In genomic region chr5:180071418-180072255, GRCh38 we compare ENCODE assay signal across 8 cellular contexts. TPM values are rescaled to one million over a fixed set of nuclear protein-coding genes. Genes with fewer than 3 reads are reported as not detected.
DNase-seq lines count a peak whose midpoint lies in the region; ATAC-seq, FAIRE-seq and TF ChIP-seq lines count a peak whose summit lies in the region.

RNF130 (minus strand) TSS chr5:180071759; CDS start chr5:180071702, 57 bp downstream.

- peak within 1 kb of the TSS; percentile 73 for H3K4me2 ChIP-seq in SK-N-SH

- ATAC-seq in GM18867 (IDR thresholded peaks at IDR 0.05; ENCODE audit: unreplicated experiment), result peak; percentile 61

- H2AFZ ChIP-seq in SK-N-SH (ENCODE audit: low read depth), result peak within 1 kb of the TSS; percentile 82
- H2AFZ ChIP-seq in neuron (ENCODE audit: low read depth, low read length), result peak within 1 kb of the TSS; percentile 46

- CTCF ChIA-PET in SK-N-SH (lab: Yijun Ruan, JAX), result interaction anchor here (2.6 kb wide), 1 partner anchor 20 kb away, joined by 11 read pairs; no protein-coding TSS in a partner anchor

- no peaks in the 10 kb centered on the region for H3K36me3 ChIP-seq in KOPT-K1 (ENCODE audit: insufficient read depth, low read length)
- H3K36me3 ChIP-seq in SK-N-SH (replicated peaks in 1 of 2; ENCODE audit: control insufficient read depth in 1 of 2, insufficient read depth in 2 of 2, low read length in 1 of 2), result no peaks in the 10 kb centered on the region
- no peaks in the 10 kb centered on the region for H3K36me3 ChIP-seq in neuron (ENCODE audit: insufficient read depth, low read length)
- no peaks in the 10 kb centered on the region for H3K36me3 ChIP-seq in stomach

- intact Hi-C loops in stomach (cut with DNase I; ENCODE audit: low total_unique reads), result no loop called here

- no peaks in the 10 kb centered on the region for H3K9me2 ChIP-seq in SK-N-SH

- TF ChIP-seq RAD21 in SK-N-SH (IDR thresholded peaks at IDR 0.05; ENCODE audit: low read length), result no peak

- H3K9me3 ChIP-seq in KOPT-K1 (ENCODE audit: insufficient read depth, low read length, poor library complexity, severe bottlenecking) (peaks cover 3% of the 10 kb centered on the region), SK-N-SH (no peaks in the 10 kb centered on the region), neuron (ENCODE audit: low read length) (no peaks in the 10 kb centered on the region), stomach (no peaks in the 10 kb centered on the region)

- no peak for TF ChIP-seq EP300 in SK-N-SH (IDR thresholded peaks at IDR 0.05; ENCODE audit: borderline replicate concordance in 1 of 2, low read depth in 1 of 2, low read length in 1 of 2)
- no peak for TF ChIP-seq EP300 in stomach (IDR thresholded peaks at IDR 0.05)

- no peaks in the 10 kb centered on the region for H3K27me3 ChIP-seq in SK-N-SH (ENCODE audit: insufficient read depth)
- no peaks in the 10 kb centered on the region for H3K27me3 ChIP-seq in neuron (ENCODE audit: insufficient read depth, low read length)
- no peaks in the 10 kb centered on the region for H3K27me3 ChIP-seq in stomach

- peaks cover 33% of the 10 kb centered on the region for H4K20me1 ChIP-seq in SK-N-SH (ENCODE audit: insufficient read depth)

- H3K27ac ChIP-seq in 22Rv1, result peak within 1 kb of the TSS; percentile 82
- peak within 1 kb of the TSS; percentile 72 for H3K27ac ChIP-seq in KOPT-K1 (ENCODE audit: low read depth, low read length, poor library complexity, severe bottlenecking)
- peak within 1 kb of the TSS; percentile 78 to 94 for H3K27ac ChIP-seq in SK-N-SH (ENCODE audit: low read depth in 2 of 2, low read length in 1 of 2)
- peak within 1 kb of the TSS; percentile 95 to 99 (median 97) for H3K27ac ChIP-seq in stomach

- DNase-seq in SK-N-SH (peak; percentile 98), frontal cortex (ENCODE audit: low spot score in 2 of 2) (peak; percentile 90 to 93), stomach (peak; percentile 95)
- peak; percentile 89 for DNase-seq in activated naive CD4-positive, alpha-beta T cell treated with anti-CD3 and anti-CD28 coated beads, Interleukin-2, amount 50 U/mL, for 16 hours

- no peaks in the 10 kb centered on the region for H3F3A ChIP-seq in SK-N-SH (replicated peaks; ENCODE audit: insufficient read depth)

- POLR2A ChIA-PET in SK-N-SH (lab: Yijun Ruan, JAX), result no interaction called here

- H3K4me3 ChIP-seq in SK-N-SH (ENCODE audit: low read depth in 2 of 2, low read length in 1 of 2) (peak within 1 kb of the TSS; percentile 80 to 89), neuron (ENCODE audit: low read length) (peak within 1 kb of the TSS; percentile 78), stomach (peak within 1 kb of the TSS; percentile 86 to 96 (median 93))

- peaks cover 45% of the 10 kb centered on the region for H3K79me2 ChIP-seq in SK-N-SH (ENCODE audit: insufficient read depth)

- no peak for TF ChIP-seq POLR2A in stomach (IDR thresholded peaks at IDR 0.05)

- no peak for FAIRE-seq in frontal cortex (lab: Jason Lieb, UNC)

- WGBS in SK-N-SH (ENCODE audit: low lambda C conversion rate), result 0% methylated on average over 5 of the region's 129 CpGs
- 0% methylated on average over 31 to 129 of the region's 129 CpGs for WGBS in stomach, 5 donors

- H3K9ac ChIP-seq in SK-N-SH, result peak within 1 kb of the TSS; percentile 87

- TF ChIP-seq CTCF in 22Rv1 (IDR thresholded peaks at IDR 0.05) (no peak), SK-N-SH (IDR thresholded peaks at IDR 0.05) (no peak), stomach (IDR thresholded peaks at IDR 0.05) (no peak)

- H3K4me1 ChIP-seq in SK-N-SH (ENCODE audit: control insufficient read depth in 1 of 2, insufficient read depth in 2 of 2, low read depth in 1 of 2, low read length in 1 of 2) (peaks cover 0 to 21% of the 10 kb centered on the region in 2 experiments; a peak in 2 of 4 replicates), neuron (ENCODE audit: insufficient read depth, low read length) (peaks cover 30% of the 10 kb centered on the region), stomach (peaks cover 10 to 47% (median 34%) of the 10 kb centered on the region in 4 donors)

TF ChIP-seq in SK-N-SH, 30 proteins besides CTCF, POLR2A, EP300 and RAD21 (continues in another document):
- TF ChIP-seq TCF12 (IDR thresholded peaks at IDR 0.05) (no peak), YY1 (IDR thresholded peaks at IDR 0.05; ENCODE audit: low read depth) (no peak), MAX (IDR thresholded peaks at IDR 0.05; ENCODE audit: low read depth) (peak; percentile 100), FOSL2 (IDR thresholded peaks at IDR 0.05; ENCODE audit: borderline replicate concordance, low read depth) (no peak), CHD2 (IDR thresholded peaks at IDR 0.05; ENCODE audit: low read length, partially characterized antibody) (peak; percentile 89), ZBTB33 (IDR thresholded peaks at IDR 0.05; ENCODE audit: borderline replicate concordance, low read depth) (no peak), ELF1 (IDR thresholded peaks at IDR 0.05) (no peak), MXI1 (IDR thresholded peaks at IDR 0.05; ENCODE audit: low read depth, low read length) (peak; percentile 45; the same call in 1 of the 2 replicates), MEF2A (IDR thresholded peaks at IDR 0.05; ENCODE audit: borderline replicate concordance, low read depth) (no peak; the same call in 1 of the 2 replicates), IRF3 (IDR thresholded peaks at IDR 0.05; ENCODE audit: low read depth, low read length) (no peak), REST (IDR thresholded peaks at IDR 0.05; ENCODE audit: low read depth, low read length) (no peak), PBX3 (IDR thresholded peaks at IDR 0.05) (no peak), NRF1 (IDR thresholded peaks at IDR 0.05; ENCODE audit: low read depth, low read length) (peak; percentile 92)

RNA-seq across cellular contexts. Expression of gene RNF130, which starts in this region (rescaled TPM):
- polyA plus RNA-seq in SK-N-SH (2012; rRNA removed) (41.4 and 49.6 TPM in 2 replicates), stomach (10 to 100 TPM; 36.9 to 47.8 (median 39.5) TPM)
- 51.8 and 53.1 TPM in 2 replicates for polyA plus RNA-seq in SK-N-SH (2012; cell fraction: cytosol; rRNA removed)
- polyA plus RNA-seq in SK-N-SH (2012; cell fraction: nucleus; rRNA removed), result 19.0 and 27.1 TPM in 2 replicates
- total RNA-seq in frontal cortex (56.7 TPM), stomach (10 to 100 TPM; 27.0 to 87.8 (median 73.2) TPM)

Comparison
In these comparisons a context has a peak if more than half of its experiments do, and no peak if none do; other contexts are left out.
1. Peak in every context shown above with its lines: DNase-seq, ATAC-seq, H3K4me3 ChIP-seq and H3K27ac ChIP-seq.